24 cellular contexts compared by ENCODE assay signal in the genomic region with DNA sequence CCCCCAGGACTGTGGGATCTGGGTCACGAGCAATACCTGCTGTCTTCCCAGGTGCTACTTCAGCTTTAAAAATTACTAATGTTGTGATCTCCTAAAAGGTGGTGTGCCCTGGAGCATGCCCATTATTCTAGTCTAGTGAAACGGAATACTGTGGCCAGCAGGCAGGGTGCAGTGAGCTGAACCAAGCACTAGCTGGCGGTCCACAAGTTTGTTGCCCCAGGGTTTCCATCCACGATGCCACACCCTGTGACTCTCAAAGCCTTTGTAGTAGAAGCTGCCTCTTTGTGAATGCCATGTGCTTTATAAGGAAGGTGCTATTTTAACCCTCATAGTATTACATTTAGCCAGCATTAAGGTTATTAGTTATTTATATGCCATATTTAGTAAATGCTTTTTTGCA. TPM values are rescaled to one million over a fixed set of nuclear protein-coding genes. Genes with fewer than 3 reads are reported as not detected.
DNase-seq lines count a peak whose midpoint lies in the region; ATAC-seq, FAIRE-seq and TF ChIP-seq lines count a peak whose summit lies in the region.
"Had no signal": no experiment of that assay in that cellular context is flagged by ENCODE, and none has a peak within 500 bp of the region (broad histone marks: within the 10 kb centered on the region; RNA-seq: fewer than 3 reads in every experiment).

No MANE protein-coding gene starts in this region.

- H3K14ac ChIP-seq in mesenchymal stem cell (ENCODE audit: low read length in 2 of 2) = peak overlapping the region in 1 of 2 experiments; percentile 70

- no peak overlapping the region for H3K9ac ChIP-seq in astrocyte (ENCODE audit: low read length)
- no peak overlapping the region for H3K9ac ChIP-seq in mesenchymal stem cell (ENCODE audit: low read length)

- H3K4ac ChIP-seq in mesenchymal stem cell (ENCODE audit: low read depth in 1 of 2, low read length in 2 of 2) = no peak overlapping the region

- no peak overlapping the region for H2AFZ ChIP-seq in astrocyte (ENCODE audit: low read depth, low read length)
- no peak overlapping the region for H2AFZ ChIP-seq in mesenchymal stem cell (ENCODE audit: low read depth, low read length)

- DNase-seq in D341Med (ENCODE audit: low spot score) = peak; percentile 18
- peak; percentile 48 to 62 for DNase-seq in HAP-1 (ENCODE audit: low spot score in 2 of 2)
- no peak for DNase-seq in astrocyte (ENCODE audit: low read depth)
- DNase-seq in mesenchymal stem cell = no peak
- no peak for DNase-seq in 8988T
- DNase-seq in OCI-M1 (lab: John Stamatoyannopoulos, UW) = no peak
- DNase-seq: activated effector memory CD4-positive, alpha-beta T cell treated with anti-CD3 and anti-CD28 coated beads, Interleukin-2, amount 50 U/mL, for 16 hours; CD4-positive, CD25-positive, alpha-beta regulatory T cell; dermis blood vessel endothelial cell; kidney glomerular epithelial cell; mesendoderm; natural killer cell; NCI-H1417 treated with DMSO at 0.1 percent for 48 hours; NCI-H524 treated with DMSO at 0.1 percent for 48 hours; ovary; right lobe of liver; T-cell had no signal

- no peaks in the 10 kb centered on the region; the same call in 1 of the 2 replicates for H3K36me3 ChIP-seq in HAP-1 (replicated peaks)
- H3K36me3 ChIP-seq in astrocyte (ENCODE audit: insufficient read depth, low read length) = no peaks in the 10 kb centered on the region
- peaks cover 10 to 11% of the 10 kb centered on the region in 2 experiments for H3K36me3 ChIP-seq in mesenchymal stem cell (ENCODE audit: control insufficient read depth in 1 of 2, insufficient read depth in 2 of 2, low read depth in 1 of 2, low read length in 2 of 2)
- H3K36me3 ChIP-seq: ovary, right lobe of liver had no signal

- no peaks in the 10 kb centered on the region for H3K9me3 ChIP-seq in HAP-1
- no peaks in the 10 kb centered on the region for H3K9me3 ChIP-seq in astrocyte (ENCODE audit: insufficient read depth, low read depth, low read length)
- no peaks in the 10 kb centered on the region for H3K9me3 ChIP-seq in mesenchymal stem cell (ENCODE audit: control insufficient read depth, low read length)
- H3K9me3 ChIP-seq: ovary, right lobe of liver, suprapubic skin had no signal

- FAIRE-seq in astrocyte (lab: Jason Lieb, UNC) = no peak
- FAIRE-seq: bronchial epithelial cell, HepG2 had no signal

- H3K18ac ChIP-seq in mesenchymal stem cell (ENCODE audit: low read depth in 1 of 2, low read length in 2 of 2) = no peak overlapping the region

- H2BK15ac ChIP-seq in mesenchymal stem cell (ENCODE audit: low read depth, poor library complexity, severe bottlenecking) = no peak overlapping the region

- peak overlapping the region; percentile 99 for H2AK5ac ChIP-seq in mesenchymal stem cell (ENCODE audit: low read length, severe bottlenecking)

- no peaks in the 10 kb centered on the region for H3K9me3 Mint-ChIP-seq in astrocyte (ENCODE audit: unreplicated experiment)
- H3K9me3 Mint-ChIP-seq: CD4-positive, CD25-positive, alpha-beta regulatory T cell; natural killer cell; T-cell had no signal

- peak overlapping the region; percentile 30 for H3K27ac ChIP-seq in astrocyte (ENCODE audit: low read depth, low read length)
- H3K27ac ChIP-seq in mesenchymal stem cell (ENCODE audit: low read length, poor library complexity, severe bottlenecking) = peak overlapping the region; percentile 95
- H3K27ac ChIP-seq: ovary, right lobe of liver, suprapubic skin had no signal

- no peak overlapping the region for H4K8ac ChIP-seq in mesenchymal stem cell (ENCODE audit: low read length)

- H3K27me3 ChIP-seq in HAP-1 (ENCODE audit: low read depth) (no peaks in the 10 kb centered on the region), astrocyte (ENCODE audit: insufficient read depth, low read length) (no peaks in the 10 kb centered on the region), mesenchymal stem cell (ENCODE audit: control insufficient read depth in 1 of 2, insufficient read depth in 1 of 2, low read length in 2 of 2) (no peaks in the 10 kb centered on the region)
- H3K27me3 ChIP-seq: ovary, right lobe of liver, suprapubic skin had no signal

- H3K27me3 Mint-ChIP-seq in astrocyte (ENCODE audit: low read depth, unreplicated experiment) = peaks cover 10% of the 10 kb centered on the region
- H3K27me3 Mint-ChIP-seq: CD4-positive, CD25-positive, alpha-beta regulatory T cell; T-cell had no signal

- H3K4me2 ChIP-seq in astrocyte (ENCODE audit: low read length) = no peak overlapping the region
- no peak overlapping the region for H3K4me2 ChIP-seq in mesenchymal stem cell (ENCODE audit: low read length, poor library complexity, severe bottlenecking)

- H3K4me3 ChIP-seq in HAP-1 (no peak overlapping the region), astrocyte (ENCODE audit: insufficient read depth, low read depth, low read length) (no peak overlapping the region), mesenchymal stem cell (ENCODE audit: insufficient read depth in 1 of 2, low read depth in 1 of 2, low read length in 2 of 2) (no peak overlapping the region)
- H3K4me3 ChIP-seq: ovary, right lobe of liver, suprapubic skin had no signal

- H2BK12ac ChIP-seq in mesenchymal stem cell (ENCODE audit: low read length in 2 of 2) = no peak overlapping the region

- H3K27ac Mint-ChIP-seq in astrocyte (ENCODE audit: unreplicated experiment) = no peak overlapping the region
- H3K27ac Mint-ChIP-seq: CD4-positive, CD25-positive, alpha-beta regulatory T cell; natural killer cell; T-cell had no signal

- H3K4me1 Mint-ChIP-seq in astrocyte (ENCODE audit: low read depth, unreplicated experiment) = peaks cover 5% of the 10 kb centered on the region

- H3K79me1 ChIP-seq in mesenchymal stem cell (replicated peaks; ENCODE audit: low read length, poor library complexity, severe bottlenecking) = no peaks in the 10 kb centered on the region

- H4K20me1 ChIP-seq in astrocyte (ENCODE audit: insufficient read depth, low read length) = no peaks in the 10 kb centered on the region

- no peak overlapping the region for H2BK120ac ChIP-seq in mesenchymal stem cell (ENCODE audit: low read depth, low read length)

- in situ Hi-C loops in HAP-1 (cut with MboI; ENCODE audit: low sequenced_read_pairs) = no loop called here

- H4K91ac ChIP-seq in mesenchymal stem cell (ENCODE audit: low read length) = no peak overlapping the region

- H3K36me3 Mint-ChIP-seq in astrocyte (ENCODE audit: low read depth, unreplicated experiment) = peaks cover 5% of the 10 kb centered on the region
- H3K36me3 Mint-ChIP-seq: natural killer cell had no signal

- no peak overlapping the region for H3K4me3 Mint-ChIP-seq in astrocyte (ENCODE audit: unreplicated experiment)
- H3K4me3 Mint-ChIP-seq: CD4-positive, CD25-positive, alpha-beta regulatory T cell; natural killer cell; T-cell had no signal

- H3K4me1 ChIP-seq in HAP-1 (peaks cover 16% of the 10 kb centered on the region), astrocyte (ENCODE audit: insufficient read depth, low read length) (peaks cover 14% of the 10 kb centered on the region), mesenchymal stem cell (ENCODE audit: control insufficient read depth, insufficient read depth, low read depth, low read length) (peaks cover 24% of the 10 kb centered on the region)

- H3K23ac ChIP-seq in mesenchymal stem cell (ENCODE audit: low read length in 2 of 2) = no peak overlapping the region

- no peaks in the 10 kb centered on the region for H3K79me2 ChIP-seq in astrocyte (ENCODE audit: insufficient read depth, low read length)

- TF ChIP-seq CTCF in astrocyte (IDR thresholded peaks at IDR 0.05; ENCODE audit: insufficient read depth, low read depth, low read length) = no peak

- ATAC-seq in GM19452 (IDR thresholded peaks at IDR 0.05; ENCODE audit: unreplicated experiment) (no peak), GM21825 (IDR thresholded peaks at IDR 0.05; ENCODE audit: unreplicated experiment) (no peak)
- ATAC-seq: HCT116, HepG2, natural killer cell, right lobe of liver, Right ventricle myocardium inferior, T-cell had no signal

- WGBS in mesenchymal stem cell = 96% methylated on average over 3 of the region's 4 CpGs

- peak overlapping the region; percentile 71 for H2BK5ac ChIP-seq in mesenchymal stem cell (ENCODE audit: low read depth, low read length, poor library complexity, severe bottlenecking)

RNA-seq across cellular contexts. Expression of gene PXYLP1, which starts 49.1 kb away (rescaled TPM):
- 4.5 and 6.1 TPM in 2 replicates for total RNA-seq in astrocyte
- 4.6 TPM for polyA plus RNA-seq in mesenchymal stem cell (2013, experiment 1 of 2)
- polyA plus RNA-seq in mesenchymal stem cell (2013, experiment 2 of 2) = 4.5 TPM

Comparison
In these comparisons a context has a peak if more than half of its experiments do, and no peak if none do; other contexts are left out.
1. DNase-seq: peak in D341Med (single experiment) and HAP-1 (2 of 2); none in astrocyte (single experiment), mesenchymal stem cell (single experiment), 8988T (single experiment) and OCI-M1 (single experiment).